Comparison of ENCODE assay signal across 8 cellular contexts in the genomic region with DNA sequence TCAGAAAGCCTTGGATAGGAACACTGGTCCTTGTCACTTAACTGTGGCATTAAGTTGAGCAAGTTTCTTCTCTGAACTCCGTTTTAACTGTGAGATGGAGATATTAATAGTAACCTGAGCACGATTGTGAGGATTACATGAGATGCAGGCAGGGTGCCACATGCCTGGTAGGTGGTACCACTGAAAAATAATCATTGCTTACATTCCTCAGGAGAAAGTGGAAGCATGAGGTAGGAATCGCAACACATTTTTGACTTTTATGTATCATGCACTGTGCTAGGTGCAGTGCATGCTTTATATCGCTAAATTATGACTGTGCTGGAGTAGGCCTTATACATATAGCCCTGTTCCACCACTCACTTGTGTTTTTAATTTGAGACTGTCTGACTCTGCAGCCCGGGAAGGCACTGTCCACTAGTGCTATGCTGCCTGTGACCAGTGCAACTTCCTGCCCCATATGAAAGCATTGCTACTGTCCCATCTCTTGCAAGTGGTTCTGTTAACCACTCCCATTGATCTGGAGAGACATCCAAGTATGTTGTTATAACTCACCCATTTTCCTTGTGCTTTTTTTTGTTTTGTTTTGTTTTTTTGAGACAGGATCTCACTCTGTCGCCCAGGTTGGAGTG. TPM values are rescaled to one million over a fixed set of nuclear protein-coding genes. Genes with fewer than 3 reads are reported as not detected.
DNase-seq lines count a peak whose midpoint lies in the region; ATAC-seq and TF ChIP-seq lines count a peak whose summit lies in the region.

No MANE protein-coding gene starts in this region.

- H3K27me3 ChIP-seq in BLaER1 treated with 17β-estradiol and CSF1 and Interleukin-3, amounts not matched to agents 10 nM and 100 nM, result no peaks in the 10 kb centered on the region
- no peaks in the 10 kb centered on the region for H3K27me3 ChIP-seq in OCI-LY1 (ENCODE audit: insufficient read depth, low read length)

- DNase-seq in effector memory CD8-positive, alpha-beta T cell, result no peak
- DNase-seq in 8988T (no peak), SW 1271 (lab: John Stamatoyannopoulos, UW) (no peak), A172 (ENCODE audit: low spot score) (no peak)
- DNase-seq in stimulated activated CD4-positive, alpha-beta T cell treated with anti-CD3 and anti-CD28 coated beads, Interleukin-2, amount 100 ng/mL, for 48 hours, result no peak

- H3K4me3 Mint-ChIP-seq in effector memory CD8-positive, alpha-beta T cell, result peak overlapping the region; percentile 99 to 100
- peak overlapping the region; percentile 99 to 100 (median 99) for H3K4me3 Mint-ChIP-seq in nephron

- H3K9me3 Mint-ChIP-seq in effector memory CD8-positive, alpha-beta T cell, result no peaks in the 10 kb centered on the region
- H3K9me3 Mint-ChIP-seq in nephron, result no peaks in the 10 kb centered on the region

- H3K4me1 ChIP-seq in BLaER1 treated with 17β-estradiol and CSF1 and Interleukin-3, amounts not matched to agents 10 nM and 100 nM, result peaks cover 35 to 48% (median 40%) of the 10 kb centered on the region in 10 experiments
- H3K4me1 ChIP-seq in OCI-LY1 (ENCODE audit: insufficient read depth, low read length, severe bottlenecking), result peaks cover 22% of the 10 kb centered on the region

- H3K9ac ChIP-seq in BLaER1 treated with 17β-estradiol and CSF1 and Interleukin-3, amounts not matched to agents 10 nM and 100 nM, result peak overlapping the region; percentile 84 to 94 (median 90)
- H3K9ac ChIP-seq in OCI-LY1 (ENCODE audit: low read length), result peak overlapping the region; percentile 85

- peaks cover 36 to 38% of the 10 kb centered on the region in 2 donors for H3K4me1 Mint-ChIP-seq in effector memory CD8-positive, alpha-beta T cell (ENCODE audit: low read depth in 2 of 2)
- peaks cover 28% of the 10 kb centered on the region for H3K4me1 Mint-ChIP-seq in nephron

- H3K27ac Mint-ChIP-seq in effector memory CD8-positive, alpha-beta T cell, result peak overlapping the region; percentile 99
- peak overlapping the region; percentile 98 to 99 (median 98) for H3K27ac Mint-ChIP-seq in nephron

- no peak overlapping the region for H2AFZ ChIP-seq in OCI-LY1 (ENCODE audit: low read length)

- H4K20me1 ChIP-seq in BLaER1 treated with 17β-estradiol and CSF1 and Interleukin-3, amounts not matched to agents 10 nM and 100 nM, result peaks cover 0 to 24% (median 0%) of the 10 kb centered on the region in 11 experiments; a peak in 3 of 22 replicates
- H4K20me1 ChIP-seq in OCI-LY1 (ENCODE audit: insufficient read depth, low read length), result no peaks in the 10 kb centered on the region

- no peak for ATAC-seq in effector memory CD8-positive, alpha-beta T cell (replicated peaks)

- peak overlapping the region; percentile 84 to 96 (median 90) for H3K27ac ChIP-seq in BLaER1 treated with 17β-estradiol and CSF1 and Interleukin-3, amounts not matched to agents 10 nM and 100 nM
- H3K27ac ChIP-seq in OCI-LY1 (ENCODE audit: low read depth, low read length, poor library complexity, severe bottlenecking), result no peak overlapping the region

- H3K36me3 ChIP-seq in BLaER1 treated with 17β-estradiol and CSF1 and Interleukin-3, amounts not matched to agents 10 nM and 100 nM, result peaks cover 23 to 37% (median 28%) of the 10 kb centered on the region in 11 experiments
- H3K36me3 ChIP-seq in OCI-LY1 (ENCODE audit: insufficient read depth, low read length), result peaks cover 26% of the 10 kb centered on the region

- H3K4me3 ChIP-seq in BLaER1 treated with 17β-estradiol and CSF1 and Interleukin-3, amounts not matched to agents 10 nM and 100 nM, result peak overlapping the region; percentile 77 to 93 (median 84)
- peak overlapping the region; percentile 80 for H3K4me3 ChIP-seq in OCI-LY1 (ENCODE audit: low read depth, low read length, poor library complexity, severe bottlenecking)

- H3K4me2 ChIP-seq in BLaER1 treated with 17β-estradiol and CSF1 and Interleukin-3, amounts not matched to agents 10 nM and 100 nM, result peak overlapping the region; percentile 79 to 95 (median 92)
- peak overlapping the region; percentile 79 for H3K4me2 ChIP-seq in OCI-LY1 (ENCODE audit: low read length)

- no peaks in the 10 kb centered on the region for H3K27me3 Mint-ChIP-seq in effector memory CD8-positive, alpha-beta T cell
- H3K27me3 Mint-ChIP-seq in nephron (ENCODE audit: low read depth), result no peaks in the 10 kb centered on the region

- TF ChIP-seq CTCF in OCI-LY1 (IDR thresholded peaks at IDR 0.05; ENCODE audit: low read length), result no peak
- no peak for TF ChIP-seq CTCF in nephron (IDR thresholded peaks at IDR 0.05; ENCODE audit: unreplicated experiment in 3 of 3)

- peaks cover 11% of the 10 kb centered on the region for H3K79me2 ChIP-seq in OCI-LY1 (ENCODE audit: insufficient read depth, low read length)

- no peaks in the 10 kb centered on the region for H3F3A ChIP-seq in OCI-LY1 (ENCODE audit: insufficient read depth, low read length)

- no peaks in the 10 kb centered on the region for H3K9me3 ChIP-seq in BLaER1 treated with 17β-estradiol and CSF1 and Interleukin-3, amounts not matched to agents 10 nM and 100 nM (replicated peaks in 1 of 11)
- no peaks in the 10 kb centered on the region for H3K9me3 ChIP-seq in OCI-LY1 (ENCODE audit: low read length)

- H3K36me3 Mint-ChIP-seq in effector memory CD8-positive, alpha-beta T cell (ENCODE audit: insufficient read depth), result peaks cover 33% of the 10 kb centered on the region
- H3K36me3 Mint-ChIP-seq in nephron (ENCODE audit: low read depth), result peaks cover 25% of the 10 kb centered on the region

- no peaks in the 10 kb centered on the region for H3K9me2 ChIP-seq in OCI-LY1 (ENCODE audit: low read depth, low read length)

RNA-seq across cellular contexts. Expression of a gene that starts 1.0 kb away (rescaled TPM):
- total RNA-seq in A172 (2014; rRNA removed; shearing (Covaris generic)), result 63.4 and 63.8 TPM in 2 replicates

RNA-seq across cellular contexts. Expression of a gene that starts 1.4 kb away (rescaled TPM):
- total RNA-seq in A172 (2014; rRNA removed; shearing (Covaris generic)), result 12.0 and 22.0 TPM in 2 replicates

RNA-seq across cellular contexts. Expression of a gene that starts 48.4 kb away (rescaled TPM):
- total RNA-seq in A172 (2014; rRNA removed; shearing (Covaris generic)), result 0.19 TPM in 2 replicates
